In the genomic region with DNA sequence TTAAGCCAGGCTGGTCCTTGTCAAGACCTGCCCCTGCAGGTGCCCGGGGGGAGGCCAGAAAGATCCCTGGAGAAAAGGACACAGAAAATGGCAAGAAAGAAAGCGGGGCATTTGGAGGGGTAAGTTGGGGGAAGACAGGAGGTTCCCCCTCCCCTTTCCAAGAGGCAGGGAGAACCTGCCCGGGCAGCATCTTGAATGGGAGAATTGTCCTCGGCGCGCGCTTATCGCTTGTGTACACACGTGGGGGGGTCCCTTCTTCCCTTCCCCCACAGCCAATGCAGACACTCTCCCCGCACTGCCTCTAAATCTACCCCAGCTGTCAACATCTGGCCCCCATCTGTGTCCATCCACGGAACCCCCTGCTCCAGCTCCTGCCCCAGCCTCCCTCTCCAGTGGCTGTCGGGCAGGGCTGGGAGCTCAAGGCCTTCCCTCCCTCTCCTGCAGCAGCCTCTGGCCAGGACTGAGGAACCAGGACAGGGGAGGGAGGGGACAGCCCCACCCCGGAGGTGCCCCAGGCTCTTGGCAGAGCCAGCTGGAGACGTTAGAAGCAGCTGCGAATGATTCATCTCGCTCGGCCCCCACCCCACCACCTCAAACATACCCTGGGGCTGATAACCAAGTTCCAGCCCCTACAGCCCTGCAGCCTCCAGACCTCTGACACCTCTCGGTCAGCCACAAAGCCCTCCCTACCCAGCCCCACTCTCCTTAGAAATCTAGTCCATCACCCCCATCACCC, we compare ENCODE assay signal across 1 cellular context.
A peak's percentile ranks its signal among the peaks of the same experiment; 100 is the strongest.
TF ChIP-seq lines count a peak whose summit lies in the region.

No MANE protein-coding gene starts in this region.

TF ChIP-seq in HepG2, 621 proteins besides CTCF, POLR2A, EP300 and RAD21 (continued from another document and continues in another):
- TF ChIP-seq, protein P1, sequence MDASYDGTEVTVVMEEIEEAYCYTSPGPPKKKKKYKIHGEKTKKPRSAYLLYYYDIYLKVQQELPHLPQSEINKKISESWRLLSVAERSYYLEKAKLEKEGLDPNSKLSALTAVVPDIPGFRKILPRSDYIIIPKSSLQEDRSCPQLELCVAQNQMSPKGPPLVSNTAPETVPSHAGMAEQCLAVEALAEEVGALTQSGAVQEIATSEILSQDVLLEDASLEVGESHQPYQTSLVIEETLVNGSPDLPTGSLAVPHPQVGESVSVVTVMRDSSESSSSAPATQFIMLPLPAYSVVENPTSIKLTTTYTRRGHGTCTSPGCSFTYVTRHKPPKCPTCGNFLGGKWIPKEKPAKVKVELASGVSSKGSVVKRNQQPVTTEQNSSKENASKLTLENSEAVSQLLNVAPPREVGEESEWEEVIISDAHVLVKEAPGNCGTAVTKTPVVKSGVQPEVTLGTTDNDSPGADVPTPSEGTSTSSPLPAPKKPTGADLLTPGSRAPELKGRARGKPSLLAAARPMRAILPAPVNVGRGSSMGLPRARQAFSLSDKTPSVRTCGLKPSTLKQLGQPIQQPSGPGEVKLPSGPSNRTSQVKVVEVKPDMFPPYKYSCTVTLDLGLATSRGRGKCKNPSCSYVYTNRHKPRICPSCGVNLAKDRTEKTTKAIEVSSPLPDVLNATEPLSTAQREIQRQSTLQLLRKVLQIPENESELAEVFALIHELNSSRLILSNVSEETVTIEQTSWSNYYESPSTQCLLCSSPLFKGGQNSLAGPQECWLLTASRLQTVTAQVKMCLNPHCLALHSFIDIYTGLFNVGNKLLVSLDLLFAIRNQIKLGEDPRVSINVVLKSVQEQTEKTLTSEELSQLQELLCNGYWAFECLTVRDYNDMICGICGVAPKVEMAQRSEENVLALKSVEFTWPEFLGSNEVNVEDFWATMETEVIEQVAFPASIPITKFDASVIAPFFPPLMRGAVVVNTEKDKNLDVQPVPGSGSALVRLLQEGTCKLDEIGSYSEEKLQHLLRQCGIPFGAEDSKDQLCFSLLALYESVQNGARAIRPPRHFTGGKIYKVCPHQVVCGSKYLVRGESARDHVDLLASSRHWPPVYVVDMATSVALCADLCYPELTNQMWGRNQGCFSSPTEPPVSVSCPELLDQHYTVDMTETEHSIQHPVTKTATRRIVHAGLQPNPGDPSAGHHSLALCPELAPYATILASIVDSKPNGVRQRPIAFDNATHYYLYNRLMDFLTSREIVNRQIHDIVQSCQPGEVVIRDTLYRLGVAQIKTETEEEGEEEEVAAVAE (CRISPR knock-in tag; IDR thresholded peaks at IDR 0.05; ENCODE audit: borderline replicate concordance): no peak
- TF ChIP-seq ELF4 (CRISPR knock-in tag; IDR thresholded peaks at IDR 0.05; ENCODE audit: borderline replicate concordance): 0 out of 2 replicates have a peak, but pooled peaks have one; percentile 39
- TF ChIP-seq BORCS8-MEF2B (CRISPR knock-in tag; IDR thresholded peaks at IDR 0.05): peak; percentile 74
- TF ChIP-seq, protein P2, sequence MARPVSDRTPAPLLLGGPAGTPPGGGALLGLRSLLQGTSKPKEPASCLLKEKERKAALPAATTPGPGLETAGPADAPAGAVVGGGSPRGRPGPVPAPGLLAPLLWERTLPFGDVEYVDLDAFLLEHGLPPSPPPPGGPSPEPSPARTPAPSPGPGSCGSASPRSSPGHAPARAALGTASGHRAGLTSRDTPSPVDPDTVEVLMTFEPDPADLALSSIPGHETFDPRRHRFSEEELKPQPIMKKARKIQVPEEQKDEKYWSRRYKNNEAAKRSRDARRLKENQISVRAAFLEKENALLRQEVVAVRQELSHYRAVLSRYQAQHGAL (CRISPR knock-in tag; IDR thresholded peaks at IDR 0.05; ENCODE audit: not compliant biosample characterization): no peak
- TF ChIP-seq, protein P3, sequence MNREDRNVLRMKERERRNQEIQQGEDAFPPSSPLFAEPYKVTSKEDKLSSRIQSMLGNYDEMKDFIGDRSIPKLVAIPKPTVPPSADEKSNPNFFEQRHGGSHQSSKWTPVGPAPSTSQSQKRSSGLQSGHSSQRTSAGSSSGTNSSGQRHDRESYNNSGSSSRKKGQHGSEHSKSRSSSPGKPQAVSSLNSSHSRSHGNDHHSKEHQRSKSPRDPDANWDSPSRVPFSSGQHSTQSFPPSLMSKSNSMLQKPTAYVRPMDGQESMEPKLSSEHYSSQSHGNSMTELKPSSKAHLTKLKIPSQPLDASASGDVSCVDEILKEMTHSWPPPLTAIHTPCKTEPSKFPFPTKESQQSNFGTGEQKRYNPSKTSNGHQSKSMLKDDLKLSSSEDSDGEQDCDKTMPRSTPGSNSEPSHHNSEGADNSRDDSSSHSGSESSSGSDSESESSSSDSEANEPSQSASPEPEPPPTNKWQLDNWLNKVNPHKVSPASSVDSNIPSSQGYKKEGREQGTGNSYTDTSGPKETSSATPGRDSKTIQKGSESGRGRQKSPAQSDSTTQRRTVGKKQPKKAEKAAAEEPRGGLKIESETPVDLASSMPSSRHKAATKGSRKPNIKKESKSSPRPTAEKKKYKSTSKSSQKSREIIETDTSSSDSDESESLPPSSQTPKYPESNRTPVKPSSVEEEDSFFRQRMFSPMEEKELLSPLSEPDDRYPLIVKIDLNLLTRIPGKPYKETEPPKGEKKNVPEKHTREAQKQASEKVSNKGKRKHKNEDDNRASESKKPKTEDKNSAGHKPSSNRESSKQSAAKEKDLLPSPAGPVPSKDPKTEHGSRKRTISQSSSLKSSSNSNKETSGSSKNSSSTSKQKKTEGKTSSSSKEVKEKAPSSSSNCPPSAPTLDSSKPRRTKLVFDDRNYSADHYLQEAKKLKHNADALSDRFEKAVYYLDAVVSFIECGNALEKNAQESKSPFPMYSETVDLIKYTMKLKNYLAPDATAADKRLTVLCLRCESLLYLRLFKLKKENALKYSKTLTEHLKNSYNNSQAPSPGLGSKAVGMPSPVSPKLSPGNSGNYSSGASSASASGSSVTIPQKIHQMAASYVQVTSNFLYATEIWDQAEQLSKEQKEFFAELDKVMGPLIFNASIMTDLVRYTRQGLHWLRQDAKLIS (CRISPR knock-in tag; IDR thresholded peaks at IDR 0.05): no peak
- no peak for TF ChIP-seq ZBTB7A (CRISPR knock-in tag; IDR thresholded peaks at IDR 0.05)
- no peak for TF ChIP-seq XRCC5 (optimal IDR thresholded peaks at IDR 0.05; ENCODE audit: low read length)
- no peak for TF ChIP-seq PTBP1 (IDR thresholded peaks at IDR 0.05; ENCODE audit: low read depth, low read length, poor library complexity, severe bottlenecking)
- 0 out of 2 replicates have a peak, but pooled peaks have one; percentile 25 for TF ChIP-seq RFXANK (CRISPR knock-in tag; IDR thresholded peaks at IDR 0.05)
- TF ChIP-seq, protein P4, sequence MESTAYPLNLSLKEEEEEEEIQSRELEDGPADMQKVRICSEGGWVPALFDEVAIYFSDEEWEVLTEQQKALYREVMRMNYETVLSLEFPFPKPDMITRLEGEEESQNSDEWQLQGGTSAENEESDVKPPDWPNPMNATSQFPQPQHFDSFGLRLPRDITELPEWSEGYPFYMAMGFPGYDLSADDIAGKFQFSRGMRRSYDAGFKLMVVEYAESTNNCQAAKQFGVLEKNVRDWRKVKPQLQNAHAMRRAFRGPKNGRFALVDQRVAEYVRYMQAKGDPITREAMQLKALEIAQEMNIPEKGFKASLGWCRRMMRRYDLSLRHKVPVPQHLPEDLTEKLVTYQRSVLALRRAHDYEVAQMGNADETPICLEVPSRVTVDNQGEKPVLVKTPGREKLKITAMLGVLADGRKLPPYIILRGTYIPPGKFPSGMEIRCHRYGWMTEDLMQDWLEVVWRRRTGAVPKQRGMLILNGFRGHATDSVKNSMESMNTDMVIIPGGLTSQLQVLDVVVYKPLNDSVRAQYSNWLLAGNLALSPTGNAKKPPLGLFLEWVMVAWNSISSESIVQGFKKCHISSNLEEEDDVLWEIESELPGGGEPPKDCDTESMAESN (CRISPR knock-in tag; conservative IDR thresholded peaks at IDR 0.05): no peak
- no peak for TF ChIP-seq JDP2 (CRISPR knock-in tag; IDR thresholded peaks at IDR 0.05; ENCODE audit: borderline replicate concordance)
- TF ChIP-seq ARNTL (CRISPR knock-in tag; IDR thresholded peaks at IDR 0.05): no peak
- peak; percentile 28; the same call in 1 of the 2 replicates for TF ChIP-seq DPF2 (CRISPR knock-in tag; IDR thresholded peaks at IDR 0.05; ENCODE audit: borderline replicate concordance, low read depth)
- peak; percentile 99 for TF ChIP-seq PATZ1 (CRISPR knock-in tag; IDR thresholded peaks at IDR 0.05)
- TF ChIP-seq, protein P5, sequence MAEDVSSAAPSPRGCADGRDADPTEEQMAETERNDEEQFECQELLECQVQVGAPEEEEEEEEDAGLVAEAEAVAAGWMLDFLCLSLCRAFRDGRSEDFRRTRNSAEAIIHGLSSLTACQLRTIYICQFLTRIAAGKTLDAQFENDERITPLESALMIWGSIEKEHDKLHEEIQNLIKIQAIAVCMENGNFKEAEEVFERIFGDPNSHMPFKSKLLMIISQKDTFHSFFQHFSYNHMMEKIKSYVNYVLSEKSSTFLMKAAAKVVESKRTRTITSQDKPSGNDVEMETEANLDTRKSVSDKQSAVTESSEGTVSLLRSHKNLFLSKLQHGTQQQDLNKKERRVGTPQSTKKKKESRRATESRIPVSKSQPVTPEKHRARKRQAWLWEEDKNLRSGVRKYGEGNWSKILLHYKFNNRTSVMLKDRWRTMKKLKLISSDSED (CRISPR knock-in tag; IDR thresholded peaks at IDR 0.05): no peak
- TF ChIP-seq MEIS2 (CRISPR knock-in tag; IDR thresholded peaks at IDR 0.05): peak; percentile 38; the same call in 1 of the 2 replicates
- TF ChIP-seq ZBTB26 (CRISPR knock-in tag; IDR thresholded peaks at IDR 0.05; ENCODE audit: borderline replicate concordance): no peak
- no peak for TF ChIP-seq TCF7 (IDR thresholded peaks at IDR 0.05; ENCODE audit: low read depth)
- TF ChIP-seq, protein P6, sequence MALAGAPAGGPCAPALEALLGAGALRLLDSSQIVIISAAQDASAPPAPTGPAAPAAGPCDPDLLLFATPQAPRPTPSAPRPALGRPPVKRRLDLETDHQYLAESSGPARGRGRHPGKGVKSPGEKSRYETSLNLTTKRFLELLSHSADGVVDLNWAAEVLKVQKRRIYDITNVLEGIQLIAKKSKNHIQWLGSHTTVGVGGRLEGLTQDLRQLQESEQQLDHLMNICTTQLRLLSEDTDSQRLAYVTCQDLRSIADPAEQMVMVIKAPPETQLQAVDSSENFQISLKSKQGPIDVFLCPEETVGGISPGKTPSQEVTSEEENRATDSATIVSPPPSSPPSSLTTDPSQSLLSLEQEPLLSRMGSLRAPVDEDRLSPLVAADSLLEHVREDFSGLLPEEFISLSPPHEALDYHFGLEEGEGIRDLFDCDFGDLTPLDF (CRISPR knock-in tag; IDR thresholded peaks at IDR 0.05): no peak
- TF ChIP-seq ZNF276 (CRISPR knock-in tag; IDR thresholded peaks at IDR 0.05; ENCODE audit: low read depth): no peak
- TF ChIP-seq ZNF335 (CRISPR knock-in tag; IDR thresholded peaks at IDR 0.05): no peak
- peak; percentile 78 for TF ChIP-seq PHF21A (CRISPR knock-in tag; IDR thresholded peaks at IDR 0.05)
- no peak for TF ChIP-seq ZNF543 (CRISPR knock-in tag; IDR thresholded peaks at IDR 0.05)
- peak; percentile 86 for TF ChIP-seq RBM39 (IDR thresholded peaks at IDR 0.05; ENCODE audit: low read depth, low read length, poor library complexity, severe bottlenecking)
- peak; percentile 49 for TF ChIP-seq ARID5B (CRISPR knock-in tag; IDR thresholded peaks at IDR 0.05)
- TF ChIP-seq TAF15 (IDR thresholded peaks at IDR 0.05; ENCODE audit: low read depth, low read length, poor library complexity, severe bottlenecking): no peak
